Comparison of ENCODE assay signal across 31 cellular contexts in genomic region chr12:67539329-67539728, GRCh38.
"Had no signal": no experiment of that assay in that cellular context is flagged by ENCODE, and none has a peak within 500 bp of the region (broad histone marks: within the 10 kb centered on the region; RNA-seq: fewer than 3 reads in every experiment).

No MANE protein-coding gene starts in this region.

- H3K36me3 ChIP-seq: neutrophil, pancreas, prostate gland, right lobe of liver, sigmoid colon, spleen, suprapubic skin, tibial artery, transverse colon, upper lobe of right lung, uterus had no signal

- H3K4me3 Mint-ChIP-seq: naive thymus-derived CD8-positive, alpha-beta T cell; natural killer cell treated with Interleukin-12 subunit alpha and Interleukin-12 subunit beta and Interleukin-15 and Interleukin-18, amount 100 ng/mL, for 72 hours; nephron progenitor cell; neural crest cell; stimulated activated memory B cell treated with anti-CD40 and anti-IgM and Interleukin-4, amounts not matched to agents 10 μg/mL and 1 μg/mL and 100 μg/mL, for 72 hours; stimulated activated naive CD8-positive, alpha-beta T cell treated with anti-CD3 and anti-CD28 coated beads, Interleukin-15, amount 100 ng/mL, for 72 hours; type B pancreatic cell had no signal

- H3K36me3 Mint-ChIP-seq: naive thymus-derived CD8-positive, alpha-beta T cell; natural killer cell treated with Interleukin-12 subunit alpha and Interleukin-12 subunit beta and Interleukin-15 and Interleukin-18, amount 100 ng/mL, for 72 hours; stimulated activated memory B cell treated with anti-CD40 and anti-IgM and Interleukin-4, amounts not matched to agents 10 μg/mL and 1 μg/mL and 100 μg/mL, for 72 hours; type B pancreatic cell had no signal

- H3K9me3 ChIP-seq: neutrophil, pancreas, prostate gland, right lobe of liver, sigmoid colon, spleen, suprapubic skin, testis, tibial artery, transverse colon, upper lobe of right lung, uterus had no signal

- H3K27me3 Mint-ChIP-seq: naive thymus-derived CD8-positive, alpha-beta T cell; natural killer cell treated with Interleukin-12 subunit alpha and Interleukin-12 subunit beta and Interleukin-15 and Interleukin-18, amount 100 ng/mL, for 72 hours; stimulated activated memory B cell treated with anti-CD40 and anti-IgM and Interleukin-4, amounts not matched to agents 10 μg/mL and 1 μg/mL and 100 μg/mL, for 72 hours; stimulated activated naive CD8-positive, alpha-beta T cell treated with anti-CD3 and anti-CD28 coated beads, Interleukin-15, amount 100 ng/mL, for 72 hours; type B pancreatic cell had no signal

- DNase-seq: naive thymus-derived CD8-positive, alpha-beta T cell; nephron progenitor cell; nucleus accumbens; pancreas; retina; right lobe of liver; sigmoid colon; small intestine; spleen; stimulated activated CD4-positive, alpha-beta T cell treated with anti-CD3 and anti-CD28 coated beads, Interleukin-12 subunit alpha, Interleukin-12 subunit beta, amount 100 ng/mL, for 4 hours; stimulated activated CD4-positive, alpha-beta T cell treated with anti-CD3 and anti-CD28 coated beads, Interleukin-1b, Interleukin-23, amount 100 ng/mL, for 48 hours; stimulated activated CD4-positive, alpha-beta T cell treated with anti-CD3 and anti-CD28 coated beads, Interleukin-4, amount 100 ng/mL, for 1 hour; stimulated activated CD4-positive, alpha-beta T cell treated with anti-CD3 and anti-CD28 coated beads, Interleukin-4, amount 100 ng/mL, for 4 hours; stimulated activated CD8-positive, alpha-beta memory T cell treated with anti-CD3 and anti-CD28 coated beads, Interleukin-4, amount 100 ng/mL, for 48 hours; stimulated activated naive CD4-positive, alpha-beta T cell; stimulated activated naive CD8-positive, alpha-beta T cell treated with anti-CD3 and anti-CD28 coated beads, Interleukin-15, amount 100 ng/mL, for 72 hours; stimulated activated naive CD8-positive, alpha-beta T cell treated with anti-CD3 and anti-CD28 coated beads, Interleukin-15, Interleukin-2, amounts not matched to agents 100 U/mL and 50 U/mL, for 24 hours; substantia nigra; testis; tibial artery; transverse colon; upper lobe of right lung; uterus had no signal

- H3K9me3 Mint-ChIP-seq: naive thymus-derived CD8-positive, alpha-beta T cell; natural killer cell treated with Interleukin-12 subunit alpha and Interleukin-12 subunit beta and Interleukin-15 and Interleukin-18, amount 100 ng/mL, for 72 hours; nephron progenitor cell; neural crest cell; stimulated activated memory B cell treated with anti-CD40 and anti-IgM and Interleukin-4, amounts not matched to agents 10 μg/mL and 1 μg/mL and 100 μg/mL, for 72 hours; stimulated activated naive CD8-positive, alpha-beta T cell treated with anti-CD3 and anti-CD28 coated beads, Interleukin-15, amount 100 ng/mL, for 72 hours; type B pancreatic cell had no signal

- H3K27ac Mint-ChIP-seq: naive thymus-derived CD8-positive, alpha-beta T cell; nephron progenitor cell; stimulated activated memory B cell treated with anti-CD40 and anti-IgM and Interleukin-4, amounts not matched to agents 10 μg/mL and 1 μg/mL and 100 μg/mL, for 72 hours; stimulated activated naive CD8-positive, alpha-beta T cell treated with anti-CD3 and anti-CD28 coated beads, Interleukin-15, amount 100 ng/mL, for 72 hours; type B pancreatic cell had no signal

- H3K27me3 ChIP-seq: neutrophil, pancreas, right lobe of liver, sigmoid colon, spleen, testis, tibial artery, transverse colon, upper lobe of right lung, uterus had no signal

- H3K4me3 ChIP-seq: pancreas, prostate gland, right lobe of liver, sigmoid colon, spleen, suprapubic skin, testis, tibial artery, transverse colon, upper lobe of right lung, uterus had no signal

- ATAC-seq: naive thymus-derived CD8-positive, alpha-beta T cell; natural killer cell treated with Interleukin-12 subunit alpha and Interleukin-12 subunit beta and Interleukin-15 and Interleukin-18, amount 100 ng/mL, for 72 hours; pancreas; right cardiac atrium; right lobe of liver; stimulated activated memory B cell treated with anti-CD40 and anti-IgM and Interleukin-4, amounts not matched to agents 10 μg/mL and 1 μg/mL and 100 μg/mL, for 72 hours; stimulated activated naive CD8-positive, alpha-beta T cell treated with anti-CD3 and anti-CD28 coated beads, Interleukin-15, amount 100 ng/mL, for 72 hours; stimulated activated naive CD8-positive, alpha-beta T cell treated with anti-CD3 and anti-CD28 coated beads, Interleukin-15, Interleukin-2, amounts not matched to agents 100 U/mL and 50 U/mL, for 24 hours; upper lobe of right lung had no signal

- H3K4me1 ChIP-seq: pancreas, prostate gland, right lobe of liver, spleen, upper lobe of right lung, uterus had no signal

- H3K27ac ChIP-seq: neutrophil, pancreas, prostate gland, right lobe of liver, sigmoid colon, spleen, suprapubic skin, testis, tibial artery, transverse colon, upper lobe of right lung, uterus had no signal
